In genomic region chr9:96306958-96307357, GRCh38 we compare ENCODE assay signal across 5 cellular contexts. TPM values are rescaled to one million over a fixed set of nuclear protein-coding genes. Genes with fewer than 3 reads are reported as not detected.
"Had no signal": no experiment of that assay in that cellular context is flagged by ENCODE, and none has a peak within 500 bp of the region (broad histone marks: within the 10 kb centered on the region; RNA-seq: fewer than 3 reads in every experiment).

No MANE protein-coding gene starts in this region.

RNA-seq across cellular contexts. Expression of gene HSD17B3, which starts 5.0 kb away (rescaled TPM):
- total RNA-seq: activated CD4-positive, alpha-beta memory T cell treated with anti-CD3 and anti-CD28 coated beads, Interleukin-2, amount 10 ng/mL, durations not matched to agents 7 days and 5 days; activated CD4-positive, alpha-beta T cell treated with anti-CD3 and anti-CD28 coated beads for 36 hours; activated CD8-positive, alpha-beta T cell treated with anti-CD3 and anti-CD28 coated beads, Interleukin-2, amount 10 ng/mL, durations not matched to agents 7 days and 5 days; activated T-helper 2 cell treated with anti-CD3 and anti-CD28 coated beads, Interferon-gamma antibody, Interleukin-2, Interleukin-4, amounts not matched to agents 10 μg/mL and 5 μg/mL and 100 μg/mL, durations not matched to agents 14 hours and 24 hours and 36 hours; ascending aorta had no signal
